Comparison of ENCODE assay signal across 13 cellular contexts in the genomic region with DNA sequence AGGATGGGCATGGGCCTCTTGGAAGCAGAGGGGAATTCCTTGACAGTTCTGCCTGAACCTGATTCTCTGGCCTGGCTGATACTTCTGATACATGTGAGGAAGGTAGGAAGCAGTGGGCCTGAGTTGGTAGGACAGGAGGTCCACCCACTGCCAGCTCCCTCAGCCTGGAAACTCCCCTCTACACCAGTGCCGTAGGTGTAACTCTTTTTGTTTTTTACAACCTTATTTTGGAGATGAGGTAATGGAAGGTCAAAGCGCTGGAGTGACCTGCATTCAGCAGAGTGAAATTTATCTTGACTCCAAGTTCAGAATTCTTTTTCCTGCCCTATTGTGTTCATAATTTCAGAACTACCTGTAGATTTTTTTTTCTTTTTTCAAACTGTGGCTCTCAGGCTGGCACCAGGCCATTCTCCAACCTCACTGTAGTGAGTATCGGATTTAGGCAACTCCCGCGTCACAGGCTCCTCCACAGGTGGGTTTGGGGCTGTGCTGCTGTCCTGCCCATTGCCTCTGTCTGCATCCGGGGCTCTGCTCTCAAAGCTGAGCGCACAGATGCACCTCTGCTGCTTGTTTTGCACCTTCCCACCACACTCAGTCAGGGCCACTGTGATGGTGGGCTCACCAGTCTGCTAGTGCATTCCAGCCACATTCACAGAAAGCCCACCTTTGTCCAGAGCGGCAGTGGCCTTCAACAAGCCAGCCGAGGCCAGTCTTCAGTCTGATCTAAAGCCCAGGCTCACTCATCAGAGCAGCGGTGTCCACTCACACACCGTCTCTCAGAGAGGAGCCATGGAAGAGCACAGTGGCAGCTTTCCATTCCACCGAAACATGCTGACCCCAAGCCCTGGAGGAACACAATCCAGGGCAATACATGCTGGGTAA.
DNase-seq lines count a peak whose midpoint lies in the region; ATAC-seq lines count a peak whose summit lies in the region.
"Had no signal": no experiment of that assay in that cellular context is flagged by ENCODE, and none has a peak within 500 bp of the region (broad histone marks: within the 10 kb centered on the region; RNA-seq: fewer than 3 reads in every experiment).

No MANE protein-coding gene starts in this region.

- H3K27ac ChIP-seq in naive thymus-derived CD4-positive, alpha-beta T cell (ENCODE audit: low read depth, low read length), result no peak overlapping the region
- H3K27ac ChIP-seq: SJSA1, tibial artery had no signal

- no peak overlapping the region for H3K4me3 ChIP-seq in naive thymus-derived CD4-positive, alpha-beta T cell (ENCODE audit: low read length)
- H3K4me3 ChIP-seq: SJSA1, tibial artery had no signal

- POLR2A ChIA-PET in T-cell (lab: Charles Lee), result no interaction called here
- POLR2A ChIA-PET in naive thymus-derived CD4-positive, alpha-beta T cell (lab: Charles Lee), result no interaction called here

- H3K36me3 ChIP-seq in naive thymus-derived CD4-positive, alpha-beta T cell (ENCODE audit: control insufficient read depth in 2 of 3, insufficient read depth in 3 of 3, low read length in 3 of 3), result peaks cover 0 to 72% (median 4%) of the 10 kb centered on the region in 3 experiments

- peak overlapping the region; percentile 52 for H3K27ac Mint-ChIP-seq in T-helper 1 cell treated with Interleukin-12 subunit alpha and Interleukin-12 subunit beta and Interleukin-4 antibody, amounts not matched to agents 30 μg/mL and 1 μg/mL, for 36 hours
- peak overlapping the region; percentile 67 to 81 for H3K27ac Mint-ChIP-seq in T-cell
- H3K27ac Mint-ChIP-seq in naive thymus-derived CD4-positive, alpha-beta T cell, result peak overlapping the region; percentile 40 to 83 (median 65)

- ATAC-seq in GM19351 (IDR thresholded peaks at IDR 0.05; ENCODE audit: unreplicated experiment) (peak; percentile 34), T-cell (replicated peaks in 1 of 4) (no peak), HG02588 (IDR thresholded peaks at IDR 0.05; ENCODE audit: unreplicated experiment) (no peak)
- ATAC-seq in naive thymus-derived CD4-positive, alpha-beta T cell, result no peak
- ATAC-seq: HepG2 had no signal

- H3K4me1 Mint-ChIP-seq in T-helper 1 cell treated with Interleukin-12 subunit alpha and Interleukin-12 subunit beta and Interleukin-4 antibody, amounts not matched to agents 30 μg/mL and 1 μg/mL, for 36 hours (ENCODE audit: low read depth), result peaks cover 15% of the 10 kb centered on the region
- H3K4me1 Mint-ChIP-seq in T-cell, result peaks cover 16 to 18% (median 17%) of the 10 kb centered on the region in 3 donors
- peaks cover 0 to 18% (median 13%) of the 10 kb centered on the region in 7 donors for H3K4me1 Mint-ChIP-seq in naive thymus-derived CD4-positive, alpha-beta T cell

- DNase-seq in T-helper 1 cell, result no peak
- DNase-seq in T-cell, result no peak
- no peak for DNase-seq in naive thymus-derived CD4-positive, alpha-beta T cell
- no peak for DNase-seq in RKO (ENCODE audit: low spot score)
- DNase-seq in NOMO-1 (lab: John Stamatoyannopoulos, UW; ENCODE audit: unreplicated experiment in 2 of 2), result no peak
- DNase-seq: NCI-H1105, NCI-H774, tibial artery had no signal

- no peaks in the 10 kb centered on the region for H3K9me3 ChIP-seq in naive thymus-derived CD4-positive, alpha-beta T cell (ENCODE audit: control insufficient read depth in 2 of 3, low read length in 3 of 3)
- H3K9me3 ChIP-seq: SJSA1, tibial artery had no signal

- H3K27me3 Mint-ChIP-seq in T-helper 1 cell treated with Interleukin-12 subunit alpha and Interleukin-12 subunit beta and Interleukin-4 antibody, amounts not matched to agents 30 μg/mL and 1 μg/mL, for 36 hours (ENCODE audit: low read depth), result no peaks in the 10 kb centered on the region
- H3K27me3 Mint-ChIP-seq in T-cell, result no peaks in the 10 kb centered on the region
- no peaks in the 10 kb centered on the region for H3K27me3 Mint-ChIP-seq in naive thymus-derived CD4-positive, alpha-beta T cell

- peaks cover 10% of the 10 kb centered on the region for H3K36me3 Mint-ChIP-seq in T-helper 1 cell treated with Interleukin-12 subunit alpha and Interleukin-12 subunit beta and Interleukin-4 antibody, amounts not matched to agents 30 μg/mL and 1 μg/mL, for 36 hours (ENCODE audit: low read depth)
- H3K36me3 Mint-ChIP-seq in T-cell, result peaks cover 28% of the 10 kb centered on the region
- peaks cover 0 to 33% (median 12%) of the 10 kb centered on the region in 5 donors for H3K36me3 Mint-ChIP-seq in naive thymus-derived CD4-positive, alpha-beta T cell

- CTCF ChIA-PET in T-cell (lab: Charles Lee), result interaction anchor here (0.7 to 1.2 kb wide), 4 partner anchors 9 to 48 kb away, joined by 3 read pairs; no protein-coding TSS in a partner anchor
- CTCF ChIA-PET in naive thymus-derived CD4-positive, alpha-beta T cell (lab: Charles Lee), result interaction anchor here (1.1 to 1.3 kb wide), 4 partner anchors 12 to 360 kb away, joined by 3 to 5 read pairs (median 3); no protein-coding TSS in a partner anchor

- H3K27me3 ChIP-seq in naive thymus-derived CD4-positive, alpha-beta T cell (ENCODE audit: control insufficient read depth in 2 of 2, insufficient read depth in 2 of 2, low read length in 2 of 2), result no peaks in the 10 kb centered on the region
- H3K27me3 ChIP-seq: SJSA1, tibial artery had no signal

- no peaks in the 10 kb centered on the region for H3K4me1 ChIP-seq in naive thymus-derived CD4-positive, alpha-beta T cell (ENCODE audit: control insufficient read depth in 2 of 2, insufficient read depth in 2 of 2, low read length in 2 of 2)

- intact Hi-C loops in naive thymus-derived CD4-positive, alpha-beta T cell (cut with micrococcal nuclease), result loop anchor here (5.0 to 10.0 kb wide), 2 partner anchors 55 to 368 kb away; no protein-coding TSS in a partner anchor

- no peaks in the 10 kb centered on the region for H3K9me3 Mint-ChIP-seq in T-helper 1 cell treated with Interleukin-12 subunit alpha and Interleukin-12 subunit beta and Interleukin-4 antibody, amounts not matched to agents 30 μg/mL and 1 μg/mL, for 36 hours
- no peaks in the 10 kb centered on the region for H3K9me3 Mint-ChIP-seq in T-cell
- no peaks in the 10 kb centered on the region for H3K9me3 Mint-ChIP-seq in naive thymus-derived CD4-positive, alpha-beta T cell

- H3K4me3 Mint-ChIP-seq in T-helper 1 cell treated with Interleukin-12 subunit alpha and Interleukin-12 subunit beta and Interleukin-4 antibody, amounts not matched to agents 30 μg/mL and 1 μg/mL, for 36 hours, result no peak overlapping the region
- no peak overlapping the region for H3K4me3 Mint-ChIP-seq in T-cell
- no peak overlapping the region for H3K4me3 Mint-ChIP-seq in naive thymus-derived CD4-positive, alpha-beta T cell
